In the genomic region with DNA sequence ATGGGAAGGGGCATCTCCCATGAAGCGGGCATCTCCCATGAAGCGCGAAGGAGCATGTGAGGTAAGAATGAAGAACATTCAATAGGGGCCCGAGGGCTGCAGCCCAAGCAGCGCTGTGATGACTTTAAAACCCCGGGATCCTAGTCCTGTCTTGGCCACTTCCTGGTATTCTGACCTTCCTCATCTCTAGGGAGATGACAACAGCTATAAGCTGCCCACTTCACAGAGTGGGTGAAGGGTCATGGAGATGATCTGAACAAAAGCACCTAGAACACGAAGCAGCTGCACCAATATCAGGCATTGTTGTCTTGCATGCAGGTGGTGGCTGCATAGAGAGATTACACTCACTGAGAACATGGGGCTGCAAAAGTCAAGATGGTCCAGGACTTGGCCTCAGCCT, we compare ENCODE assay signal across 15 cellular contexts.
A peak's percentile ranks its signal among the peaks of the same experiment; 100 is the strongest.
DNase-seq lines count a peak whose midpoint lies in the region; ATAC-seq lines count a peak whose summit lies in the region.
"Had no signal": no experiment of that assay in that cellular context is flagged by ENCODE, and none has a peak within 500 bp of the region (broad histone marks: within the 10 kb centered on the region; RNA-seq: fewer than 3 reads in every experiment).

No MANE protein-coding gene starts in this region.

- peaks cover 39% of the 10 kb centered on the region for H3K27me3 Mint-ChIP-seq in activated CD8-positive, alpha-beta T cell treated with anti-CD3 and anti-CD28 coated beads, Interleukin-2, amount 10 ng/mL, durations not matched to agents 7 days and 5 days (ENCODE audit: low read depth)

- CTCF ChIA-PET in activated CD8-positive, alpha-beta T cell treated with anti-CD3 and anti-CD28 coated beads, Interleukin-2, amount 10 ng/mL, durations not matched to agents 7 days and 5 days (lab: Charles Lee), result interaction anchor here (0.8 to 2.1 kb wide), 3 partner anchors 15 to 76 kb away, joined by 3 to 10 read pairs (median 4); no protein-coding TSS in a partner anchor

- H3K27ac Mint-ChIP-seq in activated CD8-positive, alpha-beta T cell treated with anti-CD3 and anti-CD28 coated beads, Interleukin-2, amount 10 ng/mL, durations not matched to agents 7 days and 5 days, result no peak overlapping the region
- H3K27ac Mint-ChIP-seq: CD8-positive, alpha-beta memory T cell; GM23338 had no signal

- intact Hi-C loops in posterior vena cava (cut with DNase I), result no loop called here

- POLR2A ChIA-PET in activated CD8-positive, alpha-beta T cell treated with anti-CD3 and anti-CD28 coated beads, Interleukin-2, amount 10 ng/mL, durations not matched to agents 7 days and 5 days (lab: Charles Lee), result no interaction called here

- ATAC-seq in activated CD8-positive, alpha-beta T cell treated with anti-CD3 and anti-CD28 coated beads, Interleukin-2, amount 10 ng/mL, durations not matched to agents 7 days and 5 days, result no peak
- ATAC-seq: A549, GM23338, HCT116, PC-3 had no signal

- DNase-seq in NCI-H748 (lab: John Stamatoyannopoulos, UW; ENCODE audit: unreplicated experiment), result peak; percentile 29
- no peak for DNase-seq in NCI-H748 treated with DMSO at 0.1 percent for 48 hours (lab: John Stamatoyannopoulos, UW)
- peak; percentile 64 for DNase-seq in DMS53 treated with DMSO at 0.1 percent for 48 hours (lab: John Stamatoyannopoulos, UW; ENCODE audit: unreplicated experiment)
- peak; percentile 44 for DNase-seq in NCI-H510A treated with DMSO at 0.1 percent for 48 hours (lab: John Stamatoyannopoulos, UW)
- DNase-seq in posterior vena cava (ENCODE audit: low spot score), result peak; percentile 55
- DNase-seq in activated CD8-positive, alpha-beta T cell treated with anti-CD3 and anti-CD28 coated beads, Interleukin-2, amount 10 ng/mL, durations not matched to agents 7 days and 5 days, result no peak
- DNase-seq in NCI-H446 treated with DMSO at 0.1 percent for 48 hours (lab: John Stamatoyannopoulos, UW), result no peak
- DNase-seq: CD8-positive, alpha-beta memory T cell; EL; NCI-H2171 treated with DMSO at 0.1 percent for 48 hours; NCI-H526 treated with DMSO at 0.1 percent for 48 hours; PC-3 had no signal

- H3K9me3 Mint-ChIP-seq in activated CD8-positive, alpha-beta T cell treated with anti-CD3 and anti-CD28 coated beads, Interleukin-2, amount 10 ng/mL, durations not matched to agents 7 days and 5 days (ENCODE audit: insufficient read depth), result no peaks in the 10 kb centered on the region
- H3K9me3 Mint-ChIP-seq: CD8-positive, alpha-beta memory T cell; GM23338 had no signal

- H3K36me3 Mint-ChIP-seq in activated CD8-positive, alpha-beta T cell treated with anti-CD3 and anti-CD28 coated beads, Interleukin-2, amount 10 ng/mL, durations not matched to agents 7 days and 5 days (ENCODE audit: low read depth), result no peaks in the 10 kb centered on the region
- H3K36me3 Mint-ChIP-seq: CD8-positive, alpha-beta memory T cell had no signal

- H3K4me3 Mint-ChIP-seq in activated CD8-positive, alpha-beta T cell treated with anti-CD3 and anti-CD28 coated beads, Interleukin-2, amount 10 ng/mL, durations not matched to agents 7 days and 5 days, result no peak overlapping the region
- H3K4me3 Mint-ChIP-seq: CD8-positive, alpha-beta memory T cell; GM23338 had no signal

- no peaks in the 10 kb centered on the region for H3K4me1 Mint-ChIP-seq in activated CD8-positive, alpha-beta T cell treated with anti-CD3 and anti-CD28 coated beads, Interleukin-2, amount 10 ng/mL, durations not matched to agents 7 days and 5 days (ENCODE audit: low read depth)

Comparison
In these comparisons a context has a peak if more than half of its experiments do, and no peak if none do; other contexts are left out.
1. DNase-seq: peak in NCI-H748 (single experiment), DMS53 treated with DMSO at 0.1 percent for 48 hours (single experiment), NCI-H510A treated with DMSO at 0.1 percent for 48 hours (single experiment) and posterior vena cava (single experiment); none in NCI-H748 treated with DMSO at 0.1 percent for 48 hours (single experiment), activated CD8-positive, alpha-beta T cell treated with anti-CD3 and anti-CD28 coated beads, Interleukin-2, amount 10 ng/mL, durations not matched to agents 7 days and 5 days (single experiment) and NCI-H446 treated with DMSO at 0.1 percent for 48 hours (single experiment).